Comparison of ENCODE assay signal across 8 cellular contexts in the genomic region with DNA sequence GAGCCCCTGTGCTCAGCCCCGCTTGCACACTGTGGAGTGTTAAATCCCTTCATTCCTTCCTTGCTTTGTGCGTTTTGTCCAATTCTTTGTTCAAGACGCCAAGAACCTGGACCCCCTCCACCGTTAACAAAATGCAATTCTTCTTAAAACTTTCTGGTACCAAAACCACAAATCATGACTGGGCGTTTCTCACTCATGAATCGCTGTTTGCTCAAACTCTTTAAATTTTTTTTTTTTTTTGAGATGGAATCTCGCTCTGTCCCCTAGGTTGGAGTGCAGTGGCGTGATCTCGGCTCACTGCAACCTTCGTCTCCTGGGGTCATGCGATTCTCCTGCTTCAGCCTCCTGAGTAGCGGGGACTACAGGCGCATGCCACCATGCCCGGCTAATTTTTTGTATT. TPM values are rescaled to one million over a fixed set of nuclear protein-coding genes. Genes with fewer than 3 reads are reported as not detected.
DNase-seq lines count a peak whose midpoint lies in the region; ATAC-seq and TF ChIP-seq lines count a peak whose summit lies in the region.

No MANE protein-coding gene starts in this region.

- H3K4me1 Mint-ChIP-seq in activated CD8-positive, alpha-beta T cell treated with anti-CD3 and anti-CD28 coated beads, Interleukin-2, amount 10 ng/mL, durations not matched to agents 7 days and 5 days (ENCODE audit: low read depth): peaks cover 35% of the 10 kb centered on the region
- H3K4me1 Mint-ChIP-seq in stimulated activated effector memory CD8-positive, alpha-beta T cell treated with anti-CD3 and anti-CD28 coated beads, Interleukin-12 subunit alpha, Interleukin-12 subunit beta, amount 100 ng/mL, for 72 hours: peaks cover 36% of the 10 kb centered on the region

- no peak for DNase-seq in HL-60 (ENCODE audit: low read depth in 1 of 2, low spot score in 1 of 2)
- DNase-seq in activated CD8-positive, alpha-beta T cell treated with anti-CD3 and anti-CD28 coated beads, Interleukin-2, amount 10 ng/mL, durations not matched to agents 7 days and 5 days: no peak
- DNase-seq in stimulated activated effector memory CD8-positive, alpha-beta T cell treated with anti-CD3 and anti-CD28 coated beads, Interleukin-12 subunit alpha, Interleukin-12 subunit beta, amount 100 ng/mL, for 72 hours (ENCODE audit: low spot score in 2 of 2): no peak
- no peak for DNase-seq in GM19240 (ENCODE audit: insufficient read length, low spot score)
- no peak for DNase-seq in DMS114 treated with DMSO at 0.1 percent for 48 hours (lab: John Stamatoyannopoulos, UW; ENCODE audit: unreplicated experiment)
- no peak for DNase-seq in activated CD4-positive, alpha-beta T cell treated with anti-CD3 and anti-CD28 coated beads, Interleukin-2, amount 50 U/mL, for 48 hours
- DNase-seq in GF-D8 (lab: John Stamatoyannopoulos, UW): no peak

- no peak overlapping the region for H3K27ac Mint-ChIP-seq in activated CD8-positive, alpha-beta T cell treated with anti-CD3 and anti-CD28 coated beads, Interleukin-2, amount 10 ng/mL, durations not matched to agents 7 days and 5 days
- no peak overlapping the region for H3K27ac Mint-ChIP-seq in stimulated activated effector memory CD8-positive, alpha-beta T cell treated with anti-CD3 and anti-CD28 coated beads, Interleukin-12 subunit alpha, Interleukin-12 subunit beta, amount 100 ng/mL, for 72 hours

- H3K27me3 Mint-ChIP-seq in activated CD8-positive, alpha-beta T cell treated with anti-CD3 and anti-CD28 coated beads, Interleukin-2, amount 10 ng/mL, durations not matched to agents 7 days and 5 days (ENCODE audit: low read depth): no peaks in the 10 kb centered on the region

- H3K4me1 ChIP-seq in iPS-20b (ENCODE audit: insufficient read depth, low read length): peaks cover 9% of the 10 kb centered on the region; the same call in 1 of the 2 replicates

- CTCF ChIA-PET in activated CD8-positive, alpha-beta T cell treated with anti-CD3 and anti-CD28 coated beads, Interleukin-2, amount 10 ng/mL, durations not matched to agents 7 days and 5 days (lab: Charles Lee): interaction anchor here (1.1 to 4.2 kb wide), 6 partner anchors 48 to 342 kb away, joined by 3 to 50 read pairs (median 32); partner anchors contain the start of genes ZNF491, ZNF700 and ZNF763

- H3K27me3 ChIP-seq in HL-60 (ENCODE audit: insufficient read depth, poor library complexity, severe bottlenecking): no peaks in the 10 kb centered on the region
- H3K27me3 ChIP-seq in iPS-20b (ENCODE audit: insufficient read depth, low read length): no peaks in the 10 kb centered on the region

- H3K9me3 Mint-ChIP-seq in activated CD8-positive, alpha-beta T cell treated with anti-CD3 and anti-CD28 coated beads, Interleukin-2, amount 10 ng/mL, durations not matched to agents 7 days and 5 days (ENCODE audit: insufficient read depth): peaks cover 5% of the 10 kb centered on the region
- no peaks in the 10 kb centered on the region for H3K9me3 Mint-ChIP-seq in stimulated activated effector memory CD8-positive, alpha-beta T cell treated with anti-CD3 and anti-CD28 coated beads, Interleukin-12 subunit alpha, Interleukin-12 subunit beta, amount 100 ng/mL, for 72 hours

- H3K9ac ChIP-seq in iPS-20b (ENCODE audit: low read depth, low read length): peak overlapping the region; percentile 93; the same call in 1 of the 2 replicates

- POLR2A ChIA-PET in activated CD8-positive, alpha-beta T cell treated with anti-CD3 and anti-CD28 coated beads, Interleukin-2, amount 10 ng/mL, durations not matched to agents 7 days and 5 days (lab: Charles Lee): interaction anchor here (1.8 to 2.2 kb wide), 3 partner anchors 24 to 215 kb away, joined by 6 to 13 read pairs (median 11); partner anchors contain the start of genes ZNF136 and ZNF700

- peaks cover 13% of the 10 kb centered on the region for H3K9me3 ChIP-seq in iPS-20b (ENCODE audit: insufficient read depth, low read depth, low read length)

- H3K36me3 Mint-ChIP-seq in activated CD8-positive, alpha-beta T cell treated with anti-CD3 and anti-CD28 coated beads, Interleukin-2, amount 10 ng/mL, durations not matched to agents 7 days and 5 days (ENCODE audit: low read depth): peaks cover 36% of the 10 kb centered on the region
- H3K36me3 Mint-ChIP-seq in stimulated activated effector memory CD8-positive, alpha-beta T cell treated with anti-CD3 and anti-CD28 coated beads, Interleukin-12 subunit alpha, Interleukin-12 subunit beta, amount 100 ng/mL, for 72 hours: peaks cover 40% of the 10 kb centered on the region

- ATAC-seq in activated CD8-positive, alpha-beta T cell treated with anti-CD3 and anti-CD28 coated beads, Interleukin-2, amount 10 ng/mL, durations not matched to agents 7 days and 5 days: no peak
- no peak for ATAC-seq in stimulated activated effector memory CD8-positive, alpha-beta T cell treated with anti-CD3 and anti-CD28 coated beads, Interleukin-12 subunit alpha, Interleukin-12 subunit beta, amount 100 ng/mL, for 72 hours

- peak overlapping the region; percentile 94 for H3K4me3 Mint-ChIP-seq in activated CD8-positive, alpha-beta T cell treated with anti-CD3 and anti-CD28 coated beads, Interleukin-2, amount 10 ng/mL, durations not matched to agents 7 days and 5 days
- H3K4me3 Mint-ChIP-seq in stimulated activated effector memory CD8-positive, alpha-beta T cell treated with anti-CD3 and anti-CD28 coated beads, Interleukin-12 subunit alpha, Interleukin-12 subunit beta, amount 100 ng/mL, for 72 hours: peak overlapping the region; percentile 76

- H3K27ac ChIP-seq in HL-60 (replicated peaks) (peak overlapping the region; percentile 76), iPS-20b (ENCODE audit: low read length) (no peak overlapping the region)

- H3K4me3 ChIP-seq in HL-60 (replicated peaks; ENCODE audit: insufficient read depth, low read length): peak overlapping the region; percentile 91
- peak overlapping the region; percentile 87 for H3K4me3 ChIP-seq in iPS-20b (ENCODE audit: low read length)

- TF ChIP-seq CTCF in HL-60 (IDR thresholded peaks at IDR 0.05; ENCODE audit: insufficient read depth, low read length): no peak

- peaks cover 49% of the 10 kb centered on the region for H3K36me3 ChIP-seq in iPS-20b (ENCODE audit: insufficient read depth, low read depth, low read length)

RNA-seq across cellular contexts. Expression of gene ZNF20, which starts 0.8 kb away (rescaled TPM):
- total RNA-seq in activated CD8-positive, alpha-beta T cell treated with anti-CD3 and anti-CD28 coated beads, Interleukin-2, amount 10 ng/mL, durations not matched to agents 7 days and 5 days: 1 to 10 TPM; 3.2 to 4.1 TPM

RNA-seq across cellular contexts. Expression of gene ZNF625, which starts 17.2 kb away (rescaled TPM):
- 1 to 10 TPM; 2.9 to 5.2 TPM for total RNA-seq in activated CD8-positive, alpha-beta T cell treated with anti-CD3 and anti-CD28 coated beads, Interleukin-2, amount 10 ng/mL, durations not matched to agents 7 days and 5 days

RNA-seq across cellular contexts. Expression of gene ZNF136, which starts 23.6 kb away (rescaled TPM):
- total RNA-seq in activated CD8-positive, alpha-beta T cell treated with anti-CD3 and anti-CD28 coated beads, Interleukin-2, amount 10 ng/mL, durations not matched to agents 7 days and 5 days: 10 to 100 TPM; 13.9 to 14.7 TPM
